In genomic region chr15:95162521-95162920, GRCh38 we compare ENCODE assay signal across 27 cellular contexts.
DNase-seq lines count a peak whose midpoint lies in the region; ATAC-seq, FAIRE-seq and TF ChIP-seq lines count a peak whose summit lies in the region.
"Had no signal": no experiment of that assay in that cellular context is flagged by ENCODE, and none has a peak within 500 bp of the region (broad histone marks: within the 10 kb centered on the region; RNA-seq: fewer than 3 reads in every experiment).

No MANE protein-coding gene starts in this region.

- intact Hi-C loops in stomach (cut with DNase I; ENCODE audit: low total_unique reads) (no loop called here), PC-3 (cut with micrococcal nuclease) (no loop called here)

- no peak for FAIRE-seq in GM12891 (lab: Jason Lieb, UNC)
- FAIRE-seq: HepG2 had no signal

- H3K36me3 ChIP-seq in ACC112 (ENCODE audit: insufficient read depth, low read length) (no peaks in the 10 kb centered on the region), brain microvascular endothelial cell (replicated peaks) (no peaks in the 10 kb centered on the region), stomach (no peaks in the 10 kb centered on the region), WERI-Rb-1 (no peaks in the 10 kb centered on the region), PC-3 (ENCODE audit: low read depth, low read length) (no peaks in the 10 kb centered on the region)
- H3K36me3 ChIP-seq: Peyer's patch, spleen had no signal

- POLR2A ChIA-PET in PC-3 (lab: Charles Lee; ENCODE audit: unreplicated experiment): no interaction called here

- no peak for TF ChIP-seq CTCF in brain microvascular endothelial cell (IDR thresholded peaks at IDR 0.05; ENCODE audit: low read depth, low read length, missing control alignments)
- no peak for TF ChIP-seq CTCF in stomach (IDR thresholded peaks at IDR 0.05)
- TF ChIP-seq CTCF in WERI-Rb-1 (IDR thresholded peaks at IDR 0.05; ENCODE audit: low read depth, low read length): no peak
- no peak for TF ChIP-seq CTCF in PC-3 (conservative IDR thresholded peaks at IDR 0.05; ENCODE audit: low read depth, low read length)

- no peak for ATAC-seq in PC-3
- ATAC-seq: activated naive CD8-positive, alpha-beta T cell treated with anti-CD3 and anti-CD28 coated beads, Interleukin-2, amount 50 U/mL, for 24 hours; activated T-cell treated with anti-CD3 and anti-CD28 coated beads, Interleukin-2, amount 50 U/mL, for 4 hours; esophagus mucosa; HepG2; left ventricle myocardium superior; WTC11 had no signal

- BruUV-seq in PC-3 (replicated peaks; lab: Mats Ljungman, UMichigan): no TSS peak

- TF ChIP-seq POLR2A in stomach (IDR thresholded peaks at IDR 0.05) (no peak), GM12891 (IDR thresholded peaks at IDR 0.05; ENCODE audit: low read depth, low read length) (no peak)

- H3K9me2 ChIP-seq in PC-3 (replicated peaks; ENCODE audit: low read length): no peaks in the 10 kb centered on the region

- TF ChIP-seq EP300 in stomach (IDR thresholded peaks at IDR 0.05): no peak

- H3K4me1 ChIP-seq in ACC112 (ENCODE audit: control insufficient read depth, insufficient read depth, low read length, unreplicated experiment) (peaks cover 18% of the 10 kb centered on the region), stomach (no peaks in the 10 kb centered on the region), PC-3 (ENCODE audit: insufficient read depth, low read length) (peaks cover 12% of the 10 kb centered on the region)
- H3K4me1 ChIP-seq: Peyer's patch, spleen had no signal

- H3K27ac ChIP-seq in ACC112 (ENCODE audit: low read depth, low read length): peak overlapping the region; percentile 73
- H3K27ac ChIP-seq in brain microvascular endothelial cell: peak overlapping the region; percentile 90
- H3K27ac ChIP-seq in stomach: peak overlapping the region in 3 of 5 donors; percentile 5 to 51 (median 36)
- H3K27ac ChIP-seq in WERI-Rb-1: no peak overlapping the region
- no peak overlapping the region for H3K27ac ChIP-seq in PC-3 (ENCODE audit: low read length)
- H3K27ac ChIP-seq: Peyer's patch had no signal

- H3K79me2 ChIP-seq in ACC112 (ENCODE audit: control insufficient read depth, insufficient read depth, low read length, unreplicated experiment) (no peaks in the 10 kb centered on the region), PC-3 (ENCODE audit: low read length) (no peaks in the 10 kb centered on the region)

- DNase-seq in brain microvascular endothelial cell (no peak), foreskin melanocyte (peak; percentile 14), stomach (no peak), WERI-Rb-1 (no peak), GM12891 (ENCODE audit: insufficient read length, low spot score) (no peak), PC-3 (no peak), NCI-H446 (lab: John Stamatoyannopoulos, UW) (no peak)
- DNase-seq: activated CD4-positive, alpha-beta T cell treated with anti-CD3 and anti-CD28 coated beads, Interleukin-2, amount 10 ng/mL, durations not matched to agents 7 days and 5 days; activated naive CD8-positive, alpha-beta T cell treated with anti-CD3 and anti-CD28 coated beads, Interleukin-2, amount 50 U/mL, for 24 hours; activated T-cell treated with anti-CD3 and anti-CD28 coated beads, Interleukin-2, amount 50 U/mL, for 4 hours; CD4-positive, alpha-beta memory T cell; endodermal cell; GOT3; Kasumi-1; left ventricle myocardium superior; naive B cell; NCI-H1048; NCI-H187 treated with DMSO at 0.1 percent for 48 hours; NCI-H526 treated with DMSO at 0.1 percent for 48 hours; Peyer's patch; SIG-M5; spleen; T-helper 9 cell had no signal

- in situ Hi-C loops in brain microvascular endothelial cell (cut with HindIII; ENCODE audit: low pct_ligation_motif_present, low sequenced_read_pairs): no loop called here

- no peaks in the 10 kb centered on the region for H3K9me3 ChIP-seq in stomach
- H3K9me3 ChIP-seq in WERI-Rb-1 (ENCODE audit: severe bottlenecking): no peaks in the 10 kb centered on the region
- H3K9me3 ChIP-seq in PC-3 (ENCODE audit: low read length): no peaks in the 10 kb centered on the region
- H3K9me3 ChIP-seq: Peyer's patch had no signal

- no peaks in the 10 kb centered on the region for H3F3A ChIP-seq in PC-3 (ENCODE audit: low read length, unreplicated experiment)

- H3K9ac ChIP-seq in PC-3 (ENCODE audit: low read length): no peak overlapping the region

- H4K20me1 ChIP-seq in PC-3 (ENCODE audit: low read length): no peaks in the 10 kb centered on the region

- H2AFZ ChIP-seq in ACC112 (ENCODE audit: low read length, unreplicated experiment): no peak overlapping the region
- no peak overlapping the region for H2AFZ ChIP-seq in PC-3 (ENCODE audit: low read length)

- H3K4me3 ChIP-seq in ACC112 (ENCODE audit: low read depth, low read length): 0 out of 2 replicates have a peak overlapping the region, but pooled peaks have one; percentile 13
- H3K4me3 ChIP-seq in brain microvascular endothelial cell (ENCODE audit: low read depth, low read length): no peak overlapping the region
- H3K4me3 ChIP-seq in stomach: no peak overlapping the region
- no peak overlapping the region for H3K4me3 ChIP-seq in WERI-Rb-1 (ENCODE audit: low read depth, low read length)
- H3K4me3 ChIP-seq in PC-3 (ENCODE audit: low read length): no peak overlapping the region
- H3K4me3 ChIP-seq: Peyer's patch, spleen had no signal

- CTCF ChIA-PET in PC-3 (lab: Charles Lee): no interaction called here

- no peak overlapping the region for H3K4me2 ChIP-seq in PC-3 (ENCODE audit: low read length)

- H3K27me3 ChIP-seq in ACC112 (ENCODE audit: insufficient read depth, low read length) (no peaks in the 10 kb centered on the region), brain microvascular endothelial cell (replicated peaks) (no peaks in the 10 kb centered on the region), stomach (no peaks in the 10 kb centered on the region), WERI-Rb-1 (ENCODE audit: insufficient read depth, low read depth, severe bottlenecking) (peaks cover 39% of the 10 kb centered on the region), PC-3 (ENCODE audit: low read length) (no peaks in the 10 kb centered on the region)
- H3K27me3 ChIP-seq: Peyer's patch, spleen had no signal

TF ChIP-seq in GM12891, 5 proteins besides CTCF, POLR2A, EP300 and RAD21:
- TF ChIP-seq PAX5 (IDR thresholded peaks at IDR 0.05; ENCODE audit: insufficient read depth, low read length, severe bottlenecking) (no peak), POLR2AphosphoS5 (IDR thresholded peaks at IDR 0.05; ENCODE audit: low read depth, low read length) (no peak), TAF1 (IDR thresholded peaks at IDR 0.05; ENCODE audit: low read depth, low read length) (no peak)

Comparison
In these comparisons a context has a peak if more than half of its experiments do, and no peak if none do; other contexts are left out.
1. H3K27ac ChIP-seq: peak in ACC112 (single experiment), brain microvascular endothelial cell (single experiment) and stomach (3 of 5); none in WERI-Rb-1 (single experiment) and PC-3 (single experiment).